In genomic region chr4:38805530-38806145, GRCh38 we compare ENCODE assay signal across 8 cellular contexts. TPM values are rescaled to one million over a fixed set of nuclear protein-coding genes. Genes with fewer than 3 reads are reported as not detected.
DNase-seq lines count a peak whose midpoint lies in the region; ATAC-seq and TF ChIP-seq lines count a peak whose summit lies in the region.

No MANE protein-coding gene starts in this region.

- TF ChIP-seq CTCF in left lung (IDR thresholded peaks at IDR 0.05): no peak
- TF ChIP-seq CTCF in upper lobe of right lung (IDR thresholded peaks at IDR 0.05): no peak

- peak overlapping the region; percentile 72 for H3K9ac ChIP-seq in Karpas-422 (ENCODE audit: low read length)

- H4K20me1 ChIP-seq in Karpas-422 (ENCODE audit: insufficient read depth, low read depth, low read length): no peaks in the 10 kb centered on the region

- peaks cover 25% of the 10 kb centered on the region for H3K79me2 ChIP-seq in Karpas-422 (ENCODE audit: low read length)

- H3K27me3 Mint-ChIP-seq in activated naive CD8-positive, alpha-beta T cell treated with anti-CD3 and anti-CD28 coated beads, Interleukin-2, amount 50 U/mL, for 24 hours: no peaks in the 10 kb centered on the region

- peak overlapping the region; percentile 81 for H3K4me2 ChIP-seq in Karpas-422 (ENCODE audit: low read depth, low read length, poor library complexity, severe bottlenecking)

- H3K36me3 ChIP-seq in Karpas-422 (ENCODE audit: insufficient read depth, low read length): peaks cover 21% of the 10 kb centered on the region
- peaks cover 0 to 12% of the 10 kb centered on the region in 2 donors for H3K36me3 ChIP-seq in left lung
- H3K36me3 ChIP-seq in upper lobe of right lung: no peaks in the 10 kb centered on the region

- H2AFZ ChIP-seq in Karpas-422 (ENCODE audit: low read length): peak overlapping the region; percentile 38; the same call in 1 of the 2 replicates

- peaks cover 43% of the 10 kb centered on the region for H3K4me1 ChIP-seq in Karpas-422 (ENCODE audit: low read length)
- peaks cover 6 to 46% of the 10 kb centered on the region in 2 donors for H3K4me1 ChIP-seq in left lung
- peaks cover 16% of the 10 kb centered on the region for H3K4me1 ChIP-seq in upper lobe of right lung

- H3K4me1 Mint-ChIP-seq in activated naive CD8-positive, alpha-beta T cell treated with anti-CD3 and anti-CD28 coated beads, Interleukin-2, amount 50 U/mL, for 24 hours: peaks cover 38% of the 10 kb centered on the region

- H3K27ac Mint-ChIP-seq in activated naive CD8-positive, alpha-beta T cell treated with anti-CD3 and anti-CD28 coated beads, Interleukin-2, amount 50 U/mL, for 24 hours: peak overlapping the region; percentile 88

- TF ChIP-seq POLR2A in GM10847 (IDR thresholded peaks at IDR 0.05; ENCODE audit: extremely low read depth, insufficient read length): peak; percentile 23

- peak; percentile 88 for DNase-seq in Karpas-422
- DNase-seq in activated naive CD8-positive, alpha-beta T cell treated with anti-CD3 and anti-CD28 coated beads, Interleukin-2, amount 50 U/mL, for 24 hours: peak; percentile 33
- DNase-seq in left lung: peak in 1 of 2 donors; percentile 62
- no peak for DNase-seq in upper lobe of right lung
- no peak for DNase-seq in COLO668 (lab: John Stamatoyannopoulos, UW; ENCODE audit: unreplicated experiment)
- DNase-seq in NCI-H510A (lab: John Stamatoyannopoulos, UW): no peak

- peaks cover 14% of the 10 kb centered on the region for H3K9me3 Mint-ChIP-seq in activated naive CD8-positive, alpha-beta T cell treated with anti-CD3 and anti-CD28 coated beads, Interleukin-2, amount 50 U/mL, for 24 hours

- H3K4me3 Mint-ChIP-seq in activated naive CD8-positive, alpha-beta T cell treated with anti-CD3 and anti-CD28 coated beads, Interleukin-2, amount 50 U/mL, for 24 hours: peak overlapping the region; percentile 77

- H3K4me3 ChIP-seq in Karpas-422 (ENCODE audit: low read length): peak overlapping the region; percentile 63
- peak overlapping the region in 1 of 2 donors; percentile 49 for H3K4me3 ChIP-seq in left lung
- H3K4me3 ChIP-seq in upper lobe of right lung: peak overlapping the region; percentile 52

- H3K9me3 ChIP-seq in Karpas-422 (ENCODE audit: low read length): peaks cover 3% of the 10 kb centered on the region; the same call in 1 of the 2 replicates
- H3K9me3 ChIP-seq in left lung: no peaks in the 10 kb centered on the region
- H3K9me3 ChIP-seq in upper lobe of right lung: no peaks in the 10 kb centered on the region

- H3K27ac ChIP-seq in Karpas-422 (ENCODE audit: low read length): peak overlapping the region; percentile 93
- H3K27ac ChIP-seq in left lung: peak overlapping the region; percentile 79 to 96
- peak overlapping the region; percentile 80 for H3K27ac ChIP-seq in upper lobe of right lung

- ATAC-seq in GM21528 (IDR thresholded peaks at IDR 0.05; ENCODE audit: low FRiP score, unreplicated experiment) (peak; percentile 82), left lung (peak; percentile 68), upper lobe of right lung (peak; percentile 93)
- ATAC-seq in activated naive CD8-positive, alpha-beta T cell treated with anti-CD3 and anti-CD28 coated beads, Interleukin-2, amount 50 U/mL, for 24 hours: peak; percentile 21

- H3K27me3 ChIP-seq in Karpas-422 (ENCODE audit: low read length) (no peaks in the 10 kb centered on the region), left lung (no peaks in the 10 kb centered on the region), upper lobe of right lung (no peaks in the 10 kb centered on the region)

- intact Hi-C loops in left lung (cut with DNase I): no loop called here
- intact Hi-C loops in upper lobe of right lung (cut with DNase I): no loop called here

- peaks cover 20% of the 10 kb centered on the region for H3K36me3 Mint-ChIP-seq in activated naive CD8-positive, alpha-beta T cell treated with anti-CD3 and anti-CD28 coated beads, Interleukin-2, amount 50 U/mL, for 24 hours (ENCODE audit: low read depth)

- no peaks in the 10 kb centered on the region for H3K9me2 ChIP-seq in Karpas-422 (replicated peaks; ENCODE audit: insufficient read depth, low read length)

RNA-seq across cellular contexts. Expression of gene TLR1, which starts 1.0 kb away (rescaled TPM):
- 36.0 and 103 TPM in 2 replicates for total RNA-seq in Karpas-422 (2014; rRNA removed; shearing (Covaris generic); ENCODE audit: low replicate concordance)
- total RNA-seq in left lung (10 to 100 TPM; 13.4 to 59.8 TPM), upper lobe of right lung (26.4 TPM)

RNA-seq across cellular contexts. Expression of gene TLR10, which starts 22.8 kb away (rescaled TPM):
- 48.5 and 142 TPM in 2 replicates for total RNA-seq in Karpas-422 (2014; rRNA removed; shearing (Covaris generic); ENCODE audit: low replicate concordance)
- 1 to 10 TPM in 1 of 2 donors, under 1 TPM in 1; 0.15 to 3.0 TPM for total RNA-seq in left lung
- total RNA-seq in upper lobe of right lung: 0.78 TPM

RNA-seq across cellular contexts. Expression of gene TLR6, which starts 51.0 kb away (rescaled TPM):
- 12.4 and 39.9 TPM in 2 replicates for total RNA-seq in Karpas-422 (2014; rRNA removed; shearing (Covaris generic); ENCODE audit: low replicate concordance)
- total RNA-seq in left lung (10 to 100 TPM in 1 of 2 donors, 1 to 10 TPM in 1; 6.6 to 18.1 TPM), upper lobe of right lung (9.6 TPM)

Comparison
In these comparisons a context has a peak if more than half of its experiments do, and no peak if none do; other contexts are left out.
1. ATAC-seq: peak in every context shown above with its lines; median percentile 93 in upper lobe of right lung; 82 in GM21528; 68 in left lung; 21 in activated naive CD8-positive, alpha-beta T cell treated with anti-CD3 and anti-CD28 coated beads, Interleukin-2, amount 50 U/mL, for 24 hours.
2. DNase-seq: peak in Karpas-422 (single experiment) and activated naive CD8-positive, alpha-beta T cell treated with anti-CD3 and anti-CD28 coated beads, Interleukin-2, amount 50 U/mL, for 24 hours (single experiment); none in upper lobe of right lung (single experiment), COLO668 (single experiment) and NCI-H510A (single experiment).
3. RNA of gene TLR10, which starts 22.8 kb away (total RNA-seq): 48.5 to 142 TPM in Karpas-422; 0.15 to 3.0 TPM in left lung and 0.78 TPM in upper lobe of right lung (single experiment); every median in the first group is over 10 times any median in the second.
4. Peak in every context shown above with its lines, with median percentiles within 50 percentile points of each other: H3K27ac ChIP-seq.